ENCODE assay signal across 12 cellular contexts in the genomic region with DNA sequence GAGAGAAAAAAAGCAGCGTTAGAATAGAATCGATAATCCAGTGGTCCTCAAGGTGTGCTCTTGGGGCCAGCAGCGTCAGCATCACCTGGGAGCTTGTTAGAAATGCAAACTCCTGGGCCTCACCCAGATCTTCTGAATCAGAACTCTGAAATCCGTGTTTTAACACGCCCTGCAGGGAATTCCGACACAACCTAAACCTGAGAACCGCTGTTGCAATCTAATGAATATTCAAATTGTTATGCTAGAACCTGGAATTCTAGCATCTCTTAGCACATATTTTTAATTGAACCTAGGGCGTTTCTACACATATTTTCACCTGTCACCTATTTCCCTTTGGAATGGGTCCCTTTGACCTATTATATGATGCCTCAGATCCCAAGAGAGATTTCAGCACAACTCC.
DNase-seq lines count a peak whose midpoint lies in the region; ATAC-seq and TF ChIP-seq lines count a peak whose summit lies in the region.
"Had no signal": no experiment of that assay in that cellular context is flagged by ENCODE, and none has a peak within 500 bp of the region (broad histone marks: within the 10 kb centered on the region; RNA-seq: fewer than 3 reads in every experiment).

No MANE protein-coding gene starts in this region.

- H4K20me1 ChIP-seq in PC-9 (ENCODE audit: insufficient read depth) = no peaks in the 10 kb centered on the region

- peaks cover 14% of the 10 kb centered on the region; the same call in 1 of the 2 replicates for H3F3A ChIP-seq in PC-9 (ENCODE audit: insufficient read depth, low read depth)

- H3K9me2 ChIP-seq in PC-9 (ENCODE audit: insufficient read depth) = no peaks in the 10 kb centered on the region

- intact Hi-C loops in PC-9 (cut with micrococcal nuclease; ENCODE audit: unreplicated experiment) = loop anchor here (1.0 kb wide), 1 partner anchor 14 kb away; no protein-coding TSS in a partner anchor
- intact Hi-C loops in colonic mucosa (cut with DNase I) = loop anchor here (10.0 kb wide), 1 partner anchor 203 kb away; a partner anchor contains a TSS

- H3K36me3 ChIP-seq in PC-9 (ENCODE audit: low read depth) (no peaks in the 10 kb centered on the region), colonic mucosa (no peaks in the 10 kb centered on the region), lung (ENCODE audit: control insufficient read depth in 2 of 2, insufficient read depth in 2 of 2, low read length in 2 of 2) (no peaks in the 10 kb centered on the region)
- H3K36me3 ChIP-seq: WERI-Rb-1 had no signal

- CTCF ChIA-PET in PC-9 (lab: Charles Lee) = no interaction called here

- H3K4me1 ChIP-seq in PC-9 (replicated peaks; ENCODE audit: insufficient read depth) (peaks cover 8% of the 10 kb centered on the region), colonic mucosa (peaks cover 17% of the 10 kb centered on the region), lung (ENCODE audit: control insufficient read depth in 2 of 2, insufficient read depth in 2 of 2, low read length in 2 of 2) (peaks cover 0 to 51% of the 10 kb centered on the region in 2 donors)

- no peak overlapping the region for H3K4me3 ChIP-seq in PC-9
- H3K4me3 ChIP-seq in colonic mucosa = no peak overlapping the region
- H3K4me3 ChIP-seq in lung = no peak overlapping the region

- H3K9me3 ChIP-seq in PC-9 (ENCODE audit: insufficient read depth, low read depth) (no peaks in the 10 kb centered on the region), colonic mucosa (no peaks in the 10 kb centered on the region), lung (ENCODE audit: control insufficient read depth in 2 of 2, insufficient read depth in 1 of 2, low read length in 1 of 2) (no peaks in the 10 kb centered on the region)

- DNase-seq in PC-9 (peak; percentile 38 to 83), colonic mucosa (no peak), lung (ENCODE audit: low spot score) (no peak), germinal center (ENCODE audit: low spot score) (no peak), medulla oblongata (ENCODE audit: extremely low spot score) (no peak)
- DNase-seq: activated CD8-positive, alpha-beta memory T cell treated with anti-CD3 and anti-CD28 coated beads for 24 hours; NCI-H1436; NCI-H446 treated with DMSO at 0.1 percent for 48 hours; stimulated activated CD4-positive, alpha-beta T cell treated with anti-CD3 and anti-CD28 coated beads, Interleukin-12 subunit alpha, Interleukin-12 subunit beta, amount 100 ng/mL, for 4 hours; WERI-Rb-1 had no signal

- no peak for TF ChIP-seq CTCF in PC-9 (conservative IDR thresholded peaks at IDR 0.05)
- TF ChIP-seq CTCF in colonic mucosa (IDR thresholded peaks at IDR 0.05) = no peak
- TF ChIP-seq CTCF in lung (IDR thresholded peaks at IDR 0.05; ENCODE audit: control extremely low read depth, extremely low read depth) = no peak

- no peaks in the 10 kb centered on the region for H3K79me2 ChIP-seq in PC-9 (ENCODE audit: low read depth)

- BruUV-seq in PC-9 (replicated peaks; lab: Mats Ljungman, UMichigan) = no TSS peak

- no peak overlapping the region for H2AFZ ChIP-seq in PC-9

- H3K27me3 ChIP-seq in PC-9 (ENCODE audit: insufficient read depth, low read depth) (no peaks in the 10 kb centered on the region), colonic mucosa (no peaks in the 10 kb centered on the region), lung (ENCODE audit: control insufficient read depth, insufficient read depth) (no peaks in the 10 kb centered on the region)

- H3K27ac ChIP-seq in PC-9 (peak overlapping the region; percentile 45), colonic mucosa (peak overlapping the region; percentile 72), lung (ENCODE audit: low read depth in 1 of 2, low read length in 1 of 2) (peak overlapping the region; percentile 42 to 57), temporal lobe (ENCODE audit: low read depth, low read length) (peak overlapping the region; percentile 52)
- H3K27ac ChIP-seq: WERI-Rb-1 had no signal

- 42 to 65% methylated on average over 8 of the region's 8 CpGs for WGBS in lung, 2 donors

- H3K4me2 ChIP-seq in PC-9 = peak overlapping the region; percentile 55; the same call in 1 of the 2 replicates

- ATAC-seq in lung (ENCODE audit: insufficient read depth, low FRiP score) (no peak), GM21526 (IDR thresholded peaks at IDR 0.05; ENCODE audit: low FRiP score, unreplicated experiment) (no peak)

- peak overlapping the region in 1 of 2 donors; percentile 26 for H3K9ac ChIP-seq in colonic mucosa (ENCODE audit: low read depth in 2 of 2, low read length in 2 of 2)

- POLR2A ChIA-PET in PC-9 (lab: Charles Lee; ENCODE audit: unreplicated experiment) = interaction anchor here (0.6 kb wide), 1 partner anchor 74 kb away, joined by 6 read pairs; no protein-coding TSS in a partner anchor

Comparison
In these comparisons a context has a peak if more than half of its experiments do, and no peak if none do; other contexts are left out.
1. DNase-seq: peak in PC-9 (2 of 2); none in colonic mucosa (single experiment), lung (single experiment), germinal center (single experiment) and medulla oblongata (single experiment).
2. Peak in every context shown above with its lines, with median percentiles within 50 percentile points of each other: H3K27ac ChIP-seq.